27 cellular contexts compared by ENCODE assay signal in the genomic region with DNA sequence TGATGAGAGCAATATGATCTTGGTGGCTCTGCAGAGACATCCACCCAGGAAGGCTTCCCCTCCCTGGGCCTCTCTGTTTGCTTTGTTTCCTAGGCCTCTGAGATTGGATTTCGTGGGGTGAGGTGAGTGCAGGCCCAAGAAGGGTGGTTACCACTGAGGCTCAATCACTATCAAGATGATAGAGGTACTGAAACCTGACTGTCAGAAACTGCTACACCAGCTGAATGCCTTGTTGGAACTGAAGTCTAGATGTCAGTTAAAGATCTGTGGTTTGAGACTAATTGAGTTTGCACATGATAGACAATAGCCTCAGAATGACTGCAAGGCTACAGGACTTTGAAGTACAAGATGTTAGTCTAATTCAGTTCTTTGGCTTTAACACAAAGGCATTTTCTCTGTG. TPM values are rescaled to one million over a fixed set of nuclear protein-coding genes. Genes with fewer than 3 reads are reported as not detected.
DNase-seq lines count a peak whose midpoint lies in the region; ATAC-seq, FAIRE-seq and TF ChIP-seq lines count a peak whose summit lies in the region.
"Had no signal": no experiment of that assay in that cellular context is flagged by ENCODE, and none has a peak within 500 bp of the region (broad histone marks: within the 10 kb centered on the region; RNA-seq: fewer than 3 reads in every experiment).

No MANE protein-coding gene starts in this region.

- no TSS peak for BruUV-seq in GM12878 (replicated peaks; lab: Mats Ljungman, UMichigan)

- FAIRE-seq in GM12878 (lab: Jason Lieb, UNC), result no peak
- FAIRE-seq: G401.6, GM18507, islet of Langerhans had no signal

- no peak overlapping the region for H3K9ac ChIP-seq in GM12878 (ENCODE audit: control insufficient read depth, insufficient read depth, low read length)

- H3K4me1 ChIP-seq in GM12878 (ENCODE audit: control insufficient read depth, insufficient read depth, low read length), result no peaks in the 10 kb centered on the region
- H3K4me1 ChIP-seq: heart right ventricle, transverse colon had no signal

- no peaks in the 10 kb centered on the region; a peak in 3 of 4 replicates for H3K27me3 ChIP-seq in GM12878 (replicated peaks in 1 of 2; ENCODE audit: control insufficient read depth in 2 of 2, insufficient read depth in 2 of 2, low read length in 1 of 2)
- H3K27me3 ChIP-seq: transverse colon had no signal

- TF ChIP-seq CTCF in GM12878 (IDR thresholded peaks at IDR 0.05 in 2 of 3, conservative IDR thresholded peaks at IDR 0.05 in 1 of 3; ENCODE audit: control insufficient read depth in 2 of 3, extremely low read depth in 1 of 3, insufficient read depth in 1 of 3, low read depth in 3 of 3, low read length in 3 of 3), result no peak

- no peak for TF ChIP-seq RAD21 in GM12878 (IDR thresholded peaks at IDR 0.05; ENCODE audit: insufficient read depth, low read depth, low read length)

- no peak for TF ChIP-seq EP300 in GM12878 (IDR thresholded peaks at IDR 0.05; ENCODE audit: borderline replicate concordance in 1 of 2, control insufficient read depth in 1 of 2, low read depth in 2 of 2, low read length in 2 of 2)

- H3K9me3 ChIP-seq in GM12878 (replicated peaks; ENCODE audit: control insufficient read depth, insufficient read depth, low read length), result no peaks in the 10 kb centered on the region; the same call in 1 of the 3 replicates

- H3K36me3 ChIP-seq in GM12878 (ENCODE audit: control insufficient read depth in 2 of 2, insufficient read depth in 2 of 2, low read length in 1 of 2), result no peaks in the 10 kb centered on the region
- H3K36me3 ChIP-seq: heart right ventricle, transverse colon had no signal

- H4K20me1 ChIP-seq in GM12878 (ENCODE audit: control insufficient read depth, insufficient read depth), result no peaks in the 10 kb centered on the region

- SMC1A ChIA-PET in GM12878 (lab: Charles Lee; ENCODE audit: uncharacterized antibody, unreplicated experiment), result interaction anchor here (1.0 kb wide), 1 partner anchor 29 kb away, joined by 3 read pairs; no protein-coding TSS in a partner anchor

- H3K4me2 ChIP-seq in GM12878 (ENCODE audit: control insufficient read depth, insufficient read depth), result no peak overlapping the region

- H3K27ac ChIP-seq in GM12878 (ENCODE audit: control insufficient read depth, insufficient read depth), result no peak overlapping the region
- H3K27ac ChIP-seq: heart right ventricle, transverse colon, VCaP had no signal

- DNase-seq in GM12878 (ENCODE audit: low read depth, low spot score), result no peak
- no peak for DNase-seq in GM19240 (ENCODE audit: insufficient read length, low spot score)
- no peak for DNase-seq in activated effector memory CD4-positive, alpha-beta T cell treated with Interleukin-2 at 50 U/mL for 16 hours
- no peak for DNase-seq in activated T-cell treated with anti-CD3 and anti-CD28 coated beads, Interleukin-2, amount 50 U/mL, for 1 hour
- DNase-seq in NCI-H146 treated with DMSO at 0.1 percent for 48 hours (lab: John Stamatoyannopoulos, UW; ENCODE audit: unreplicated experiment), result no peak
- DNase-seq: activated CD8-positive, alpha-beta T cell treated with anti-CD3 and anti-CD28 coated beads, Interleukin-2, amount 10 ng/mL, durations not matched to agents 7 days and 5 days; AML-193; amniotic stem cell; Calu3; central memory CD4-positive, alpha-beta T cell; effector memory CD8-positive, alpha-beta T cell; heart right ventricle; HFFc6; natural killer cell; NCI-H1092; NCI-H82; stimulated activated naive CD4-positive, alpha-beta T cell; transverse colon had no signal

- in situ Hi-C loops in GM12878 (cut with MboI), result no loop called here

- POLR2A ChIA-PET in GM12878 (lab: Charles Lee), result no interaction called here

- 0% methylated on average over 1 of the region's 1 CpG for WGBS in GM12878 (ENCODE audit: insufficient coverage, insufficient replicate concordance, low lambda C conversion rate, missing lambda C conversion rate)

- H3K79me2 ChIP-seq in GM12878 (ENCODE audit: control insufficient read depth, insufficient read depth, low read length), result no peaks in the 10 kb centered on the region

- peak; percentile 94 for ATAC-seq in GM18870 (IDR thresholded peaks at IDR 0.05; ENCODE audit: unreplicated experiment)
- peak; percentile 69 for ATAC-seq in GM21619 (IDR thresholded peaks at IDR 0.05; ENCODE audit: unreplicated experiment)
- ATAC-seq in HG03175 (IDR thresholded peaks at IDR 0.05; ENCODE audit: unreplicated experiment), result peak; percentile 82
- peak; percentile 66 for ATAC-seq in GM12878
- ATAC-seq: activated CD8-positive, alpha-beta T cell treated with anti-CD3 and anti-CD28 coated beads, Interleukin-2, amount 10 ng/mL, durations not matched to agents 7 days and 5 days; activated T-helper 17 cell treated with anti-CD3 and anti-CD28 coated beads, Interleukin-2, amount 50 U/mL, for 72 hours; effector memory CD8-positive, alpha-beta T cell; heart right ventricle; natural killer cell had no signal

- no peak overlapping the region for H2AFZ ChIP-seq in GM12878 (ENCODE audit: control insufficient read depth, low read depth, low read length)

- intact Hi-C loops in GM12878 (cut with micrococcal nuclease; ENCODE audit: unreplicated experiment), result no loop called here

- H3K4me3 ChIP-seq in GM12878, result no peak overlapping the region
- H3K4me3 ChIP-seq: heart right ventricle, transverse colon had no signal

- CTCF ChIA-PET in GM12878 (lab: Yijun Ruan, JAX), result interaction anchor here (0.8 kb wide), 1 partner anchor 65 kb away, joined by 3 read pairs; no protein-coding TSS in a partner anchor

- RAD21 ChIA-PET in GM12878 (lab: Charles Lee; ENCODE audit: unreplicated experiment), result no interaction called here

- no peak for TF ChIP-seq POLR2A in GM12878 (IDR thresholded peaks at IDR 0.05; ENCODE audit: low read depth, low read length)

TF ChIP-seq in GM12878, 131 proteins besides CTCF, POLR2A, EP300 and RAD21 (continues in another document):
- TF ChIP-seq RELA (IDR thresholded peaks at IDR 0.05; ENCODE audit: borderline replicate concordance, partially characterized antibody), result no peak
- no peak for TF ChIP-seq SMAD5 (IDR thresholded peaks at IDR 0.05; ENCODE audit: low read depth)
- TF ChIP-seq MTA2 (IDR thresholded peaks at IDR 0.05; ENCODE audit: low read depth), result 0 out of 2 replicates have a peak, but pooled peaks have one; percentile 17

RNA-seq across cellular contexts. Expression of a gene that starts 15.2 kb away (rescaled TPM):
- not detected in 2 replicates for total RNA-seq in GM12878 (2013; cell fraction: nucleolus; rRNA removed)
- 0.05 TPM in 1 of 2 replicates, not detected in the other for total RNA-seq in GM12878 (2014; rRNA removed)
- total RNA-seq in GM12878 (2014; rRNA removed; fragmentation: Illumina TruSeq; extraction: Trizol), result not detected in 2 replicates
- total RNA-seq in GM12878 (2021), result not detected in 2 replicates
- not detected for polyA plus RNA-seq in GM12878 (2011; ENCODE audit: low read depth)
- polyA plus RNA-seq in GM12878 (2011; rRNA removed), result not detected in 2 replicates
- not detected in 2 replicates for polyA plus RNA-seq in GM12878 (2011; cell fraction: cytosol; rRNA removed)
- polyA plus RNA-seq in GM12878 (2011; cell fraction: nucleus; rRNA removed), result not detected in 2 replicates
- not detected in 2 replicates for polyA plus RNA-seq in GM12878 (2012)
- polyA plus RNA-seq in GM12878 (2014; fragmentation: Illumina TruSeq; extraction: Trizol), result not detected in 2 replicates
- not detected for polyA plus RNA-seq in GM12878 (2014; fragmentation: Nextera tagmentation; extraction: Ambion mirVana)
- polyA plus RNA-seq in GM12878 (2014; rRNA removed), result not detected in 2 replicates
- polyA plus RNA-seq in GM12878 (2016; fragmentation: Nextera tagmentation; extraction: Ambion mirVana), result not detected
- polyA minus RNA-seq in GM12878 (2011; rRNA and poly(A)+ RNA removed), result not detected in 2 replicates
- polyA minus RNA-seq in GM12878 (2011; cell fraction: cytosol; rRNA and poly(A)+ RNA removed), result not detected in 2 replicates
- not detected in 2 replicates for polyA minus RNA-seq in GM12878 (2011; cell fraction: nucleus; rRNA and poly(A)+ RNA removed)
- total RNA-seq: activated CD8-positive, alpha-beta T cell treated with anti-CD3 and anti-CD28 coated beads, Interleukin-2, amount 10 ng/mL, durations not matched to agents 7 days and 5 days; activated T-helper 17 cell treated with anti-CD3 and anti-CD28 coated beads, Interleukin-2, amount 50 U/mL, for 72 hours; pulmonary artery endothelial cell had no signal

RNA-seq across cellular contexts. Expression of a gene that starts 39.6 kb away (rescaled TPM):
- not detected in 2 replicates for total RNA-seq in GM12878 (2013; cell fraction: nucleolus; rRNA removed)
- total RNA-seq in GM12878 (2014; rRNA removed), result not detected in 2 replicates
- total RNA-seq in GM12878 (2014; rRNA removed; fragmentation: Illumina TruSeq; extraction: Trizol), result not detected in 2 replicates
- not detected in 2 replicates for total RNA-seq in GM12878 (2021)
- not detected for polyA plus RNA-seq in GM12878 (2011; ENCODE audit: low read depth)
- polyA plus RNA-seq in GM12878 (2011; rRNA removed), result not detected in 2 replicates
- polyA plus RNA-seq in GM12878 (2011; cell fraction: cytosol; rRNA removed), result not detected in 2 replicates
- not detected in 2 replicates for polyA plus RNA-seq in GM12878 (2011; cell fraction: nucleus; rRNA removed)
- not detected in 2 replicates for polyA plus RNA-seq in GM12878 (2012)
- polyA plus RNA-seq in GM12878 (2014; fragmentation: Illumina TruSeq; extraction: Trizol), result not detected in 2 replicates
- not detected for polyA plus RNA-seq in GM12878 (2014; fragmentation: Nextera tagmentation; extraction: Ambion mirVana)
- not detected in 2 replicates for polyA plus RNA-seq in GM12878 (2014; rRNA removed)
- not detected for polyA plus RNA-seq in GM12878 (2016; fragmentation: Nextera tagmentation; extraction: Ambion mirVana)
- polyA minus RNA-seq in GM12878 (2011; rRNA and poly(A)+ RNA removed), result not detected in 2 replicates
- polyA minus RNA-seq in GM12878 (2011; cell fraction: cytosol; rRNA and poly(A)+ RNA removed), result not detected in 2 replicates
- polyA minus RNA-seq in GM12878 (2011; cell fraction: nucleus; rRNA and poly(A)+ RNA removed), result not detected in 2 replicates
- total RNA-seq: activated CD8-positive, alpha-beta T cell treated with anti-CD3 and anti-CD28 coated beads, Interleukin-2, amount 10 ng/mL, durations not matched to agents 7 days and 5 days; activated T-helper 17 cell treated with anti-CD3 and anti-CD28 coated beads, Interleukin-2, amount 50 U/mL, for 72 hours; Calu3; heart right ventricle; HFFc6; natural killer cell; pulmonary artery endothelial cell; transverse colon had no signal
- polyA plus RNA-seq: heart right ventricle had no signal

RNA-seq across cellular contexts. Expression of a gene that starts 59.1 kb away (rescaled TPM):
- 25.5 and 28.5 TPM in 2 replicates for total RNA-seq in GM12878 (2013; cell fraction: nucleolus; rRNA removed)
- total RNA-seq in GM12878 (2014; rRNA removed), result 21.3 and 26.3 TPM in 2 replicates
- 22.9 and 23.9 TPM in 2 replicates for total RNA-seq in GM12878 (2014; rRNA removed; fragmentation: Illumina TruSeq; extraction: Trizol)
- total RNA-seq in GM12878 (2021), result 13.8 and 15.1 TPM in 2 replicates
- polyA plus RNA-seq in GM12878 (2011; ENCODE audit: low read depth), result 39.3 TPM
- polyA plus RNA-seq in GM12878 (2011; rRNA removed), result 18.2 and 21.5 TPM in 2 replicates
- polyA plus RNA-seq in GM12878 (2011; cell fraction: cytosol; rRNA removed), result 11.2 and 15.0 TPM in 2 replicates
- 10.7 and 12.0 TPM in 2 replicates for polyA plus RNA-seq in GM12878 (2011; cell fraction: nucleus; rRNA removed)
- polyA plus RNA-seq in GM12878 (2012), result 22.9 and 23.5 TPM in 2 replicates
- polyA plus RNA-seq in GM12878 (2014; fragmentation: Illumina TruSeq; extraction: Trizol), result 30.1 and 41.7 TPM in 2 replicates
- polyA plus RNA-seq in GM12878 (2014; fragmentation: Nextera tagmentation; extraction: Ambion mirVana), result 10 to 100 TPM; 26.4 to 27.3 TPM
- polyA plus RNA-seq in GM12878 (2014; rRNA removed), result 14.4 and 24.4 TPM in 2 replicates
- polyA plus RNA-seq in GM12878 (2016; fragmentation: Nextera tagmentation; extraction: Ambion mirVana), result 10 to 100 TPM; 18.2 to 19.4 TPM
- polyA minus RNA-seq in GM12878 (2011; rRNA and poly(A)+ RNA removed), result 10.9 and 13.4 TPM in 2 replicates
- 3.6 and 3.7 TPM in 2 replicates for polyA minus RNA-seq in GM12878 (2011; cell fraction: cytosol; rRNA and poly(A)+ RNA removed)
- polyA minus RNA-seq in GM12878 (2011; cell fraction: nucleus; rRNA and poly(A)+ RNA removed), result 3.1 and 3.7 TPM in 2 replicates
- total RNA-seq: HFFc6, pulmonary artery endothelial cell had no signal
